In the genomic region with DNA sequence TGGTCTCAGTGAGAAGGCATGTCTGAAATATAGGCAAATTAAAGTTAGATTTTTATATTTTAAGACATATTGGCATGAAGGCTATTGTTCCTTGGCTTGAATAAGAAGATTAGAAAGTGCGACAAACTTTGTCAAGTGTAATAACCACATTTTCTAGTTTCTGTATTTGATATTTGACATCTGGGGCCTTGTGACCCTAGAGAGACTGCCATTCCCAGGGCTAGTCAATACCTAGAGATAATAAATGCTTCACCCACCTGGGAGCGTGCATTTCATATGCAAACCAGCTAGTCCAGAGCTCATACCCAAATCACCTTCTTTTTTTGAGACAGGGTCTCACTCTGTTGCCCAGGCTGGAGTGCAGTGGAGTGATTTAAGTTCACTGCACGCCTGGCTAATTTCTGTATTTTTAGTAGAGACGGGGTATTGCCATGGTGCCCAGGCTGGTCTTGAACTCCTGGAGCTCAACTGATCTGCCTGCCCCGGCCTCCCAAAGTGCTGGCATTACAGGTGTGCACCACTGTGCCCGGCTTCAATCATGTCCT, we compare ENCODE assay signal across 13 cellular contexts.
DNase-seq lines count a peak whose midpoint lies in the region; ATAC-seq lines count a peak whose summit lies in the region.
"Had no signal": no experiment of that assay in that cellular context is flagged by ENCODE, and none has a peak within 500 bp of the region (broad histone marks: within the 10 kb centered on the region; RNA-seq: fewer than 3 reads in every experiment).

No MANE protein-coding gene starts in this region.

- no peak overlapping the region for H3K27ac ChIP-seq in caudate nucleus (ENCODE audit: low read depth, low read length)

- H3K4me1 Mint-ChIP-seq in naive B cell, result peaks cover 56 to 75% (median 69%) of the 10 kb centered on the region in 3 donors
- peaks cover 67% of the 10 kb centered on the region for H3K4me1 Mint-ChIP-seq in activated T-cell treated with anti-CD3 and anti-CD28 coated beads, Interleukin-2, amount 50 U/mL, for 24 hours (ENCODE audit: low read depth)

- H3K27me3 Mint-ChIP-seq in naive B cell, result no peaks in the 10 kb centered on the region
- H3K27me3 Mint-ChIP-seq in activated T-cell treated with anti-CD3 and anti-CD28 coated beads, Interleukin-2, amount 50 U/mL, for 24 hours, result no peaks in the 10 kb centered on the region
- H3K27me3 Mint-ChIP-seq: activated CD8-positive, alpha-beta T cell treated with anti-CD3 and anti-CD28 coated beads for 36 hours had no signal

- no peaks in the 10 kb centered on the region for H3K9me3 Mint-ChIP-seq in naive B cell
- no peaks in the 10 kb centered on the region for H3K9me3 Mint-ChIP-seq in activated T-cell treated with anti-CD3 and anti-CD28 coated beads, Interleukin-2, amount 50 U/mL, for 24 hours
- H3K9me3 Mint-ChIP-seq: activated CD8-positive, alpha-beta T cell treated with anti-CD3 and anti-CD28 coated beads for 36 hours had no signal

- DNase-seq in naive B cell (peak; percentile 45), NCI-H1417 treated with DMSO at 0.1 percent for 48 hours (lab: John Stamatoyannopoulos, UW) (no peak), C1 segment of cervical spinal cord (lab: John Stamatoyannopoulos, UW) (no peak), caudate nucleus (lab: John Stamatoyannopoulos, UW) (no peak)
- no peak for DNase-seq in activated T-cell treated with anti-CD3 and anti-CD28 coated beads, Interleukin-2, amount 50 U/mL, for 24 hours
- DNase-seq: activated CD8-positive, alpha-beta T cell treated with anti-CD3 and anti-CD28 coated beads for 36 hours; amniotic stem cell; DMS 273 treated with DMSO at 0.1 percent for 48 hours; mucosa of descending colon; NCI-H524 treated with DMSO at 0.1 percent for 48 hours had no signal

- peak overlapping the region; percentile 72 to 92 (median 78) for H3K27ac Mint-ChIP-seq in naive B cell
- no peak overlapping the region for H3K27ac Mint-ChIP-seq in activated T-cell treated with anti-CD3 and anti-CD28 coated beads, Interleukin-2, amount 50 U/mL, for 24 hours

- peak; percentile 22 for ATAC-seq in GM19025 (IDR thresholded peaks at IDR 0.05; ENCODE audit: low read depth, unreplicated experiment)
- peak; percentile 44 for ATAC-seq in GM21786 (IDR thresholded peaks at IDR 0.05; ENCODE audit: unreplicated experiment)
- peak; percentile 48 for ATAC-seq in HG03280 (IDR thresholded peaks at IDR 0.05; ENCODE audit: unreplicated experiment)
- ATAC-seq in naive B cell (ENCODE audit: low read depth in 2 of 2), result peak in 1 of 2 donors; percentile 4
- ATAC-seq: activated CD8-positive, alpha-beta T cell treated with anti-CD3 and anti-CD28 coated beads for 36 hours; mucosa of descending colon had no signal

- H3K36me3 Mint-ChIP-seq in naive B cell, result no peaks in the 10 kb centered on the region
- no peaks in the 10 kb centered on the region for H3K36me3 Mint-ChIP-seq in activated T-cell treated with anti-CD3 and anti-CD28 coated beads, Interleukin-2, amount 50 U/mL, for 24 hours (ENCODE audit: low read depth)

- H3K4me3 Mint-ChIP-seq in naive B cell, result peak overlapping the region in 5 of 8 donors; percentile 58 to 74 (median 69)
- no peak overlapping the region for H3K4me3 Mint-ChIP-seq in activated T-cell treated with anti-CD3 and anti-CD28 coated beads, Interleukin-2, amount 50 U/mL, for 24 hours
- H3K4me3 Mint-ChIP-seq: activated CD8-positive, alpha-beta T cell treated with anti-CD3 and anti-CD28 coated beads for 36 hours had no signal
